ENCODE assay signal across 20 cellular contexts in genomic region chr6:126550323-126550722, GRCh38.
DNase-seq lines count a peak whose midpoint lies in the region; ATAC-seq and TF ChIP-seq lines count a peak whose summit lies in the region.
"Had no signal": no experiment of that assay in that cellular context is flagged by ENCODE, and none has a peak within 500 bp of the region (broad histone marks: within the 10 kb centered on the region; RNA-seq: fewer than 3 reads in every experiment).

No MANE protein-coding gene starts in this region.

- H3K9ac ChIP-seq in H9 (ENCODE audit: extremely low read depth, insufficient read length, low read length) = no peak overlapping the region
- no peak overlapping the region for H3K9ac ChIP-seq in OCI-LY1 (ENCODE audit: low read length)

- H3K9me3 ChIP-seq in H9 (ENCODE audit: control insufficient read depth, low read depth, low read length) (no peaks in the 10 kb centered on the region), OCI-LY1 (ENCODE audit: low read length) (no peaks in the 10 kb centered on the region)
- H3K9me3 ChIP-seq: suprapubic skin had no signal

- no peaks in the 10 kb centered on the region for H3K79me2 ChIP-seq in H9 (ENCODE audit: insufficient read depth, low read length)
- no peaks in the 10 kb centered on the region for H3K79me2 ChIP-seq in OCI-LY1 (ENCODE audit: insufficient read depth, low read length)

- no peaks in the 10 kb centered on the region for H3K27me3 Mint-ChIP-seq in H9 (ENCODE audit: low read depth)
- H3K27me3 Mint-ChIP-seq: activated CD4-positive, alpha-beta memory T cell treated with anti-CD3 and anti-CD28 coated beads, Interleukin-2, amount 10 ng/mL, durations not matched to agents 7 days and 5 days; naive thymus-derived CD4-positive, alpha-beta T cell had no signal

- H3T11ph ChIP-seq in H9 (ENCODE audit: low read length) = no peak overlapping the region

- no peak overlapping the region for H2BK12ac ChIP-seq in H9 (ENCODE audit: insufficient read length, low read depth, low read length)

- H3K27ac Mint-ChIP-seq in H9 = no peak overlapping the region; a peak in 1 of 7 replicates
- H3K27ac Mint-ChIP-seq: activated CD4-positive, alpha-beta memory T cell treated with anti-CD3 and anti-CD28 coated beads, Interleukin-2, amount 10 ng/mL, durations not matched to agents 7 days and 5 days; naive thymus-derived CD4-positive, alpha-beta T cell had no signal

- H3K18ac ChIP-seq in H9 (ENCODE audit: insufficient read length, low read depth, low read length) = no peak overlapping the region

- no peak overlapping the region for H3K4me2 ChIP-seq in H9 (ENCODE audit: insufficient read depth, insufficient read length, low read length)
- no peak overlapping the region for H3K4me2 ChIP-seq in OCI-LY1 (ENCODE audit: low read length)

- no peaks in the 10 kb centered on the region for H3K79me1 ChIP-seq in H9 (ENCODE audit: insufficient read depth, low read depth, low read length, poor library complexity, severe bottlenecking)

- H2AK5ac ChIP-seq in H9 (ENCODE audit: insufficient read length, low read length) = no peak overlapping the region

- H3K27ac ChIP-seq in H9 (ENCODE audit: insufficient read length, low read depth, low read length) = no peak overlapping the region
- H3K27ac ChIP-seq in OCI-LY1 (ENCODE audit: low read depth, low read length, poor library complexity, severe bottlenecking) = no peak overlapping the region
- H3K27ac ChIP-seq: suprapubic skin had no signal

- H2AFZ ChIP-seq in H9 (ENCODE audit: low read length) (no peak overlapping the region), OCI-LY1 (ENCODE audit: low read length) (no peak overlapping the region)

- H2BK15ac ChIP-seq in H9 (ENCODE audit: low read depth, low read length) = no peak overlapping the region

- no peaks in the 10 kb centered on the region for H3K27me3 ChIP-seq in H9 (ENCODE audit: insufficient read depth, low read length)
- no peaks in the 10 kb centered on the region for H3K27me3 ChIP-seq in OCI-LY1 (ENCODE audit: insufficient read depth, low read length)
- H3K27me3 ChIP-seq: suprapubic skin had no signal

- H3F3A ChIP-seq in OCI-LY1 (ENCODE audit: insufficient read depth, low read length) = no peaks in the 10 kb centered on the region

- H2BK120ac ChIP-seq in H9 (ENCODE audit: low read depth, low read length, poor library complexity, severe bottlenecking) = no peak overlapping the region

- H3K23me2 ChIP-seq in H9 (ENCODE audit: insufficient read length, low read depth, low read length, poor library complexity, severe bottlenecking) = no peaks in the 10 kb centered on the region

- no peak overlapping the region for H3K56ac ChIP-seq in H9 (ENCODE audit: insufficient read length, low read depth, low read length)

- peaks cover 5 to 19% of the 10 kb centered on the region in 2 experiments; a peak in 3 of 4 replicates for H3K4me1 Mint-ChIP-seq in H9
- H3K4me1 Mint-ChIP-seq: activated CD4-positive, alpha-beta memory T cell treated with anti-CD3 and anti-CD28 coated beads, Interleukin-2, amount 10 ng/mL, durations not matched to agents 7 days and 5 days; naive thymus-derived CD4-positive, alpha-beta T cell had no signal

- no peaks in the 10 kb centered on the region; the same call in 1 of the 2 replicates for H3K4me1 ChIP-seq in H9 (ENCODE audit: insufficient read depth, low read length)
- no peaks in the 10 kb centered on the region for H3K4me1 ChIP-seq in OCI-LY1 (ENCODE audit: insufficient read depth, low read length, severe bottlenecking)
- H3K4me1 ChIP-seq: suprapubic skin had no signal

- H2BK20ac ChIP-seq in H9 (ENCODE audit: low read depth, low read length, poor library complexity, severe bottlenecking) = no peak overlapping the region

- H3K4me3 ChIP-seq in GM12865 (ENCODE audit: low read depth, low read length) (no peak overlapping the region), OCI-LY1 (ENCODE audit: low read depth, low read length, poor library complexity, severe bottlenecking) (no peak overlapping the region)
- H3K4me3 ChIP-seq: suprapubic skin had no signal

- peaks cover 0 to 18% (median 2%) of the 10 kb centered on the region in 3 experiments; a peak in 5 of 7 replicates for H3K36me3 Mint-ChIP-seq in H9 (ENCODE audit: insufficient read depth in 1 of 3, low read depth in 3 of 3)
- H3K36me3 Mint-ChIP-seq: naive thymus-derived CD4-positive, alpha-beta T cell had no signal

- DNase-seq in GM12865 (ENCODE audit: low read depth) (peak; percentile 17), H9 (peak; percentile 58), iPS-NIHi7 (ENCODE audit: extremely low spot score) (peak; percentile 37), NOMO-1 treated with DMSO at 0.1 percent for 48 hours (lab: John Stamatoyannopoulos, UW; ENCODE audit: unreplicated experiment) (no peak)
- DNase-seq: activated CD4-positive, alpha-beta memory T cell treated with anti-CD3 and anti-CD28 coated beads, Interleukin-2, amount 10 ng/mL, durations not matched to agents 7 days and 5 days; activated naive CD4-positive, alpha-beta T cell treated with anti-CD3 and anti-CD28 coated beads, Interleukin-2, amount 50 U/mL, for 16 hours; activated T-cell treated with anti-CD3 and anti-CD28 coated beads, Interleukin-2, amount 50 U/mL, for 1 hour; AML-193; Calu3; mammary epithelial cell; naive thymus-derived CD4-positive, alpha-beta T cell; NCI-H1694; NCI-H446; T-helper 1 cell had no signal

- no peak overlapping the region for H3K14ac ChIP-seq in H9 (ENCODE audit: insufficient read depth, low read length)

- H3K4me3 Mint-ChIP-seq in H9 = no peak overlapping the region
- H3K4me3 Mint-ChIP-seq: activated CD4-positive, alpha-beta memory T cell treated with anti-CD3 and anti-CD28 coated beads, Interleukin-2, amount 10 ng/mL, durations not matched to agents 7 days and 5 days; naive thymus-derived CD4-positive, alpha-beta T cell had no signal

- H4K20me1 ChIP-seq in H9 (ENCODE audit: control insufficient read depth, insufficient read depth, insufficient read length) = no peaks in the 10 kb centered on the region
- H4K20me1 ChIP-seq in OCI-LY1 (ENCODE audit: insufficient read depth, low read length) = no peaks in the 10 kb centered on the region

- H4K91ac ChIP-seq in H9 (ENCODE audit: insufficient read length, low read depth, low read length) = no peak overlapping the region

- H3K9me3 Mint-ChIP-seq in H9 = peaks cover 9 to 19% of the 10 kb centered on the region in 2 experiments
- H3K9me3 Mint-ChIP-seq: activated CD4-positive, alpha-beta memory T cell treated with anti-CD3 and anti-CD28 coated beads, Interleukin-2, amount 10 ng/mL, durations not matched to agents 7 days and 5 days had no signal

- no peak overlapping the region for H4K5ac ChIP-seq in H9 (ENCODE audit: insufficient read length, low read depth, low read length)

- H2BK5ac ChIP-seq in H9 (ENCODE audit: insufficient read length, low read length) = no peak overlapping the region

- H3K23ac ChIP-seq in H9 (ENCODE audit: insufficient read length, low read depth, low read length) = no peak overlapping the region

- TF ChIP-seq CTCF in GM12865 (IDR thresholded peaks at IDR 0.05; ENCODE audit: insufficient read depth, low read depth, low read length, missing control alignments) (peak; percentile 24), H9 (conservative IDR thresholded peaks at IDR 0.05) (peak; percentile 58), OCI-LY1 (IDR thresholded peaks at IDR 0.05; ENCODE audit: low read length) (peak; percentile 32; the same call in 1 of the 2 replicates)

- no peaks in the 10 kb centered on the region for H3K36me3 ChIP-seq in OCI-LY1 (ENCODE audit: insufficient read depth, low read length)
- H3K36me3 ChIP-seq: suprapubic skin had no signal

- no peak overlapping the region for H4K8ac ChIP-seq in H9 (replicated peaks; ENCODE audit: insufficient read length, low read depth, low read length)

- H3K9me2 ChIP-seq in OCI-LY1 (ENCODE audit: low read depth, low read length) = no peaks in the 10 kb centered on the region

- no CpG with 5 or more reads among the region's 5 CpGs for WGBS in H9 (ENCODE audit: extremely low coverage, insufficient read length, low lambda C conversion rate)

- ATAC-seq in HG02610 (IDR thresholded peaks at IDR 0.05; ENCODE audit: unreplicated experiment) = no peak
- no peak for ATAC-seq in GM18498 (IDR thresholded peaks at IDR 0.05; ENCODE audit: unreplicated experiment)
- ATAC-seq in HG02623 (IDR thresholded peaks at IDR 0.05; ENCODE audit: unreplicated experiment) = no peak
- ATAC-seq: naive thymus-derived CD4-positive, alpha-beta T cell; Right ventricle myocardium inferior had no signal

- no peak overlapping the region for H3K4ac ChIP-seq in H9 (ENCODE audit: low read depth, low read length)
